In genomic region chr3:71863563-71864190, GRCh38 we compare ENCODE assay signal across 19 cellular contexts.
A peak's percentile ranks its signal among the peaks of the same experiment; 100 is the strongest.
DNase-seq lines count a peak whose midpoint lies in the region; ATAC-seq, FAIRE-seq and TF ChIP-seq lines count a peak whose summit lies in the region.
"Had no signal": no experiment of that assay in that cellular context is flagged by ENCODE, and none has a peak within 500 bp of the region (broad histone marks: within the 10 kb centered on the region; RNA-seq: fewer than 3 reads in every experiment).

No MANE protein-coding gene starts in this region.

- no peak overlapping the region for H3K27ac ChIP-seq in GM23338 (ENCODE audit: low read depth)
- no peak overlapping the region for H3K27ac ChIP-seq in H1 (ENCODE audit: low read depth, low read length)
- H3K27ac ChIP-seq: BLaER1 had no signal

- TF ChIP-seq RAD21 in H1 (IDR thresholded peaks at IDR 0.05 in 1 of 2, conservative IDR thresholded peaks at IDR 0.05 in 1 of 2; ENCODE audit: low read depth in 2 of 2, low read length in 2 of 2): no peak

- H2BK120ac ChIP-seq in H1 (replicated peaks; ENCODE audit: low read depth, low read length): no peak overlapping the region

- H3K9me2 ChIP-seq in GM23338 (ENCODE audit: insufficient read depth): no peaks in the 10 kb centered on the region

- no peak overlapping the region for H3K9ac ChIP-seq in H1 (replicated peaks in 1 of 4; ENCODE audit: extremely low read depth in 1 of 4, low read depth in 3 of 4, low read length in 3 of 4)
- H3K9ac ChIP-seq: BLaER1 had no signal

- H4K91ac ChIP-seq in H1 (replicated peaks; ENCODE audit: insufficient read length, low read length): no peak overlapping the region

- H4K5ac ChIP-seq in H1 (ENCODE audit: insufficient read length, low read depth, low read length): peak overlapping the region; percentile 10

- H3K18ac ChIP-seq in H1 (ENCODE audit: extremely low read depth, low read length): no peak overlapping the region; the same call in 1 of the 2 replicates

- no peaks in the 10 kb centered on the region for H3F3A ChIP-seq in GM23338 (replicated peaks; ENCODE audit: low read depth)

- H3K27me3 ChIP-seq in GM23338 (ENCODE audit: insufficient read depth) (no peaks in the 10 kb centered on the region), H1 (replicated peaks in 1 of 4; ENCODE audit: control insufficient read depth in 3 of 4, extremely low read depth in 1 of 4, insufficient read depth in 3 of 4, low read length in 3 of 4) (no peaks in the 10 kb centered on the region)
- H3K27me3 ChIP-seq: BLaER1 had no signal

- H3K4me2 ChIP-seq in GM23338 (no peak overlapping the region), H1 (ENCODE audit: insufficient read depth in 1 of 2, low read depth in 2 of 2, low read length in 2 of 2) (0 out of 4 replicates have a peak overlapping the region, but pooled peaks of 1 of the 2 experiments have one; percentile 45)
- H3K4me2 ChIP-seq: BLaER1 had no signal

- H3K4me3 Mint-ChIP-seq in GM23338: no peak overlapping the region
- H3K4me3 Mint-ChIP-seq: CD8-positive, alpha-beta memory T cell; HFFc6 had no signal

- H2AFZ ChIP-seq in GM23338 (peak overlapping the region; percentile 49; the same call in 1 of the 2 replicates), H1 (ENCODE audit: low read length) (no peak overlapping the region)

- TF ChIP-seq POLR2A in H1 (IDR thresholded peaks at IDR 0.05; ENCODE audit: control extremely low read depth in 1 of 2, low read depth in 2 of 2, low read length in 2 of 2): no peak

- no peaks in the 10 kb centered on the region for H4K20me1 ChIP-seq in GM23338 (replicated peaks; ENCODE audit: insufficient read depth)
- no peaks in the 10 kb centered on the region for H4K20me1 ChIP-seq in H1 (replicated peaks in 1 of 2; ENCODE audit: control insufficient read depth in 1 of 2, insufficient read depth in 2 of 2, low read length in 2 of 2)
- H4K20me1 ChIP-seq: BLaER1 had no signal

- peaks cover 21% of the 10 kb centered on the region for H3K9me3 Mint-ChIP-seq in GM23338

- no peak overlapping the region for H3K14ac ChIP-seq in H1 (ENCODE audit: insufficient read length)

- H2BK20ac ChIP-seq in H1 (ENCODE audit: low read length): no peak overlapping the region

- no peaks in the 10 kb centered on the region for H3K27me3 Mint-ChIP-seq in GM23338 (ENCODE audit: insufficient read depth, low read depth, poor library complexity)

- H3K36me3 ChIP-seq in GM23338 (ENCODE audit: insufficient read depth): no peaks in the 10 kb centered on the region; the same call in 1 of the 2 replicates
- H3K36me3 ChIP-seq in H1 (ENCODE audit: control insufficient read depth in 2 of 4, insufficient read depth in 4 of 4, low read length in 3 of 4): no peaks in the 10 kb centered on the region
- H3K36me3 ChIP-seq: BLaER1 had no signal

- no peak overlapping the region for H3K4me3 ChIP-seq in GM23338
- no peak overlapping the region for H3K4me3 ChIP-seq in H1 (ENCODE audit: extremely low read depth in 1 of 4, insufficient read depth in 2 of 4, low read depth in 3 of 4, low read length in 4 of 4)
- H3K4me3 ChIP-seq: BLaER1 had no signal

- peak; percentile 46 for DNase-seq in NCI-H2171 treated with DMSO at 0.1 percent for 48 hours (lab: John Stamatoyannopoulos, UW)
- DNase-seq in NCI-H2171 (lab: John Stamatoyannopoulos, UW): no peak
- no peak for DNase-seq in GM23338 (ENCODE audit: low spot score)
- DNase-seq in NCI-H524 treated with DMSO at 0.1 percent for 48 hours (lab: John Stamatoyannopoulos, UW): peak; percentile 96
- no peak for DNase-seq in H1 (ENCODE audit: low read depth in 1 of 2, low spot score in 2 of 2)
- DNase-seq in HT-29 (ENCODE audit: low spot score): no peak
- no peak for DNase-seq in DMS53 treated with DMSO at 0.1 percent for 48 hours (lab: John Stamatoyannopoulos, UW; ENCODE audit: unreplicated experiment)
- DNase-seq: 8988T; AML-193; Caco-2; CD8-positive, alpha-beta memory T cell; DMS79; GOT3; HCEC 1CT; HFFc6 had no signal

- FAIRE-seq in H1 (lab: Jason Lieb, UNC): no peak
- FAIRE-seq: G401.6, GM12892 had no signal

- no peak for TF ChIP-seq CTCF in GM23338 (conservative IDR thresholded peaks at IDR 0.05; ENCODE audit: low read depth in 2 of 2)
- TF ChIP-seq CTCF in H1 (IDR thresholded peaks at IDR 0.05; ENCODE audit: control extremely low read depth in 1 of 3, insufficient read depth in 1 of 3, low read depth in 1 of 3, low read length in 3 of 3): no peak

- no peaks in the 10 kb centered on the region for H3K79me1 ChIP-seq in H1 (ENCODE audit: low read depth, low read length)

- H2BK12ac ChIP-seq in H1 (ENCODE audit: low read depth, low read length): no peak overlapping the region

- H4K8ac ChIP-seq in H1 (ENCODE audit: extremely low read depth, insufficient read depth, low read length): no peak overlapping the region

- H3K36me3 Mint-ChIP-seq in GM23338 (ENCODE audit: low read depth): peaks cover 15% of the 10 kb centered on the region
- H3K36me3 Mint-ChIP-seq: CD8-positive, alpha-beta memory T cell had no signal

- H3K23me2 ChIP-seq in H1 (ENCODE audit: low read depth, low read length): no peaks in the 10 kb centered on the region

- H3K9me3 ChIP-seq in H1 (ENCODE audit: insufficient read depth in 2 of 2, low read depth in 1 of 2, low read length in 1 of 2): no peaks in the 10 kb centered on the region

- H3K56ac ChIP-seq in H1 (replicated peaks; ENCODE audit: insufficient read length, low read depth, low read length): no peak overlapping the region

- no peak overlapping the region for H2BK15ac ChIP-seq in H1 (ENCODE audit: low read length)

- H3K23ac ChIP-seq in H1 (ENCODE audit: insufficient read length): no peak overlapping the region

- no peak overlapping the region for H3K4ac ChIP-seq in H1 (replicated peaks; ENCODE audit: insufficient read length, low read depth, low read length)

- H2AK5ac ChIP-seq in H1 (ENCODE audit: low read depth, low read length): no peak overlapping the region

- H3K79me2 ChIP-seq in GM23338 (replicated peaks; ENCODE audit: insufficient read depth): no peaks in the 10 kb centered on the region
- no peaks in the 10 kb centered on the region for H3K79me2 ChIP-seq in H1 (ENCODE audit: control insufficient read depth in 1 of 2, insufficient read depth in 2 of 2, low read length in 2 of 2)

- CTCF ChIA-PET in H1 (lab: Charles Lee; ENCODE audit: partially characterized antibody): interaction anchor here (0.6 to 2.3 kb wide), 5 partner anchors 12 to 185 kb away, joined by 3 to 15 read pairs (median 4); no protein-coding TSS in a partner anchor

- TF ChIP-seq EP300 in H1 (IDR thresholded peaks at IDR 0.05; ENCODE audit: borderline replicate concordance in 1 of 2, low read depth in 2 of 2, low read length in 2 of 2): no peak

- 80% methylated on average over 5 of the region's 5 CpGs; no CpG with 5 or more reads in 1 of the 2 experiments for WGBS in H1 (ENCODE audit: extremely low coverage in 1 of 2, insufficient coverage in 1 of 2, insufficient read length in 1 of 2, insufficient replicate concordance in 2 of 2, low coverage in 1 of 2, low lambda C conversion rate in 2 of 2, missing lambda C conversion rate in 1 of 2), 2 experiments

- POLR2A ChIA-PET in H1 (lab: Charles Lee; ENCODE audit: partially characterized antibody): interaction anchor here (1.1 to 2.1 kb wide), 2 partner anchors 9 to 12 kb away, joined by 3 to 10 read pairs; no protein-coding TSS in a partner anchor

- H3K4me1 ChIP-seq in GM23338 (ENCODE audit: insufficient read depth) (peaks cover 22% of the 10 kb centered on the region), H1 (replicated peaks in 1 of 4; ENCODE audit: control insufficient read depth in 3 of 4, insufficient read depth in 4 of 4, low read length in 3 of 4) (peaks cover 4 to 13% (median 10%) of the 10 kb centered on the region in 4 experiments; a peak in 6 of 7 replicates)
- H3K4me1 ChIP-seq: Caco-2 had no signal

- H2BK5ac ChIP-seq in H1 (ENCODE audit: low read depth, low read length): no peak overlapping the region

- ATAC-seq in GM23338: peak; percentile 76

- H3K27ac Mint-ChIP-seq in GM23338: no peak overlapping the region
- H3K27ac Mint-ChIP-seq: CD8-positive, alpha-beta memory T cell; HFFc6; IgD-negative memory B cell had no signal

- peaks cover 17% of the 10 kb centered on the region for H3K4me1 Mint-ChIP-seq in GM23338

TF ChIP-seq in GM23338, 12 proteins besides CTCF, POLR2A, EP300 and RAD21:
- no peak for TF ChIP-seq ETS1 (IDR thresholded peaks at IDR 0.05)
- no peak for TF ChIP-seq EZH2 (IDR thresholded peaks at IDR 0.05; ENCODE audit: low read depth, unreplicated experiment)

TF ChIP-seq in H1, 55 proteins besides CTCF, POLR2A, EP300 and RAD21:
- no peak for TF ChIP-seq CHD2 (IDR thresholded peaks at IDR 0.05; ENCODE audit: low read length)
- no peak for TF ChIP-seq TAF1 (IDR thresholded peaks at IDR 0.05; ENCODE audit: low read depth, low read length)
- TF ChIP-seq CBX8 (IDR thresholded peaks at IDR 0.05; ENCODE audit: borderline replicate concordance, low read depth, low read length): no peak

Comparison
In these comparisons a context has a peak if more than half of its experiments do, and no peak if none do; other contexts are left out.
1. DNase-seq: peak in NCI-H2171 treated with DMSO at 0.1 percent for 48 hours (single experiment) and NCI-H524 treated with DMSO at 0.1 percent for 48 hours (single experiment); none in NCI-H2171 (single experiment), GM23338 (single experiment), H1 (0 of 2), HT-29 (single experiment) and DMS53 treated with DMSO at 0.1 percent for 48 hours (single experiment).